Comparison of ENCODE assay signal across 24 cellular contexts in the genomic region with DNA sequence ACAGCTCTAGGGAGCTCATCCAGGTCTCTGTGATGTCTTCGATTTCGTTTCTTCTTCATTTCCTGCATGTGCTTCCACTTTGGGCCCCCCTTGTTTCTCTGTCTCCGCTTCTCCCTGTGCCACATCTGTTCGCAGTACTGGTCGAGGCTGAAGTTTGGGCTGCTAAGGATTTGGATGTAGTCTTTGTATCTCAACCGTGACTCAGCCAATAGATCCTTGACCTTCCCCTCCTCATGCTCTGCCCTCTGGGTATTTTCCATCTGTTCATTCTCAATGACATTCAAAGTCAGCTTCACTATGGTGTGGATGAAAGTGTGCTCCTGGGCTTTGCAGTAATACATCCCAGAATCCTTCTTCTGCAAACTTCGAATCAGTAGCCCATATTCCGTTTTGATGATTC.
"Had no signal": no experiment of that assay in that cellular context is flagged by ENCODE, and none has a peak within 500 bp of the region (broad histone marks: within the 10 kb centered on the region; RNA-seq: fewer than 3 reads in every experiment).

No MANE protein-coding gene starts in this region.

- H3K4me1 ChIP-seq: psoas muscle, right lobe of liver, upper lobe of right lung, vagina had no signal

- H3K36me3 ChIP-seq: esophagus muscularis mucosa, gastroesophageal sphincter, right lobe of liver, tibial nerve, upper lobe of right lung, vagina had no signal

- FAIRE-seq: endometrium had no signal

- H3K4me3 ChIP-seq: dorsolateral prefrontal cortex, esophagus muscularis mucosa, gastroesophageal sphincter, lung, psoas muscle, right lobe of liver, tibial nerve, upper lobe of right lung, vagina had no signal

- H3K27me3 ChIP-seq: dorsolateral prefrontal cortex, esophagus muscularis mucosa, gastroesophageal sphincter, right lobe of liver, tibial nerve, upper lobe of right lung, vagina had no signal

- H3K27me3 Mint-ChIP-seq: natural killer cell treated with Interleukin-12 subunit alpha and Interleukin-12 subunit beta and Interleukin-15 and Interleukin-18, amount 100 ng/mL, for 72 hours; stimulated activated memory B cell treated with anti-CD40 and anti-IgM and Interleukin-4, amounts not matched to agents 10 μg/mL and 1 μg/mL and 100 μg/mL, for 72 hours had no signal

- H3K27ac ChIP-seq: dorsolateral prefrontal cortex, epithelial cell of prostate, esophagus muscularis mucosa, gastroesophageal sphincter, psoas muscle, right lobe of liver, tibial nerve, upper lobe of right lung, vagina had no signal

- H3K9me3 ChIP-seq: esophagus muscularis mucosa, gastroesophageal sphincter, psoas muscle, right lobe of liver, tibial nerve, upper lobe of right lung, vagina had no signal

- H3K4me3 Mint-ChIP-seq: immature natural killer cell; natural killer cell treated with Interleukin-12 subunit alpha and Interleukin-12 subunit beta and Interleukin-15 and Interleukin-18, amount 100 ng/mL, for 72 hours; stimulated activated memory B cell treated with anti-CD40 and anti-IgM and Interleukin-4, amounts not matched to agents 10 μg/mL and 1 μg/mL and 100 μg/mL, for 72 hours; stimulated activated naive CD8-positive, alpha-beta T cell treated with anti-CD3 and anti-CD28 coated beads, Interleukin-15, Interleukin-2, amounts not matched to agents 100 ng/mL and 50 ng/mL, for 24 hours had no signal

- H3K36me3 Mint-ChIP-seq: natural killer cell treated with Interleukin-12 subunit alpha and Interleukin-12 subunit beta and Interleukin-15 and Interleukin-18, amount 100 ng/mL, for 72 hours; stimulated activated memory B cell treated with anti-CD40 and anti-IgM and Interleukin-4, amounts not matched to agents 10 μg/mL and 1 μg/mL and 100 μg/mL, for 72 hours had no signal

- H3K9me3 Mint-ChIP-seq: stimulated activated memory B cell treated with anti-CD40 and anti-IgM and Interleukin-4, amounts not matched to agents 10 μg/mL and 1 μg/mL and 100 μg/mL, for 72 hours; stimulated activated naive CD8-positive, alpha-beta T cell treated with anti-CD3 and anti-CD28 coated beads, Interleukin-15, Interleukin-2, amounts not matched to agents 100 ng/mL and 50 ng/mL, for 24 hours had no signal

- H3K4me1 Mint-ChIP-seq: immature natural killer cell; stimulated activated memory B cell treated with anti-CD40 and anti-IgM and Interleukin-4, amounts not matched to agents 10 μg/mL and 1 μg/mL and 100 μg/mL, for 72 hours had no signal

- DNase-seq: cortex of kidney; dorsolateral prefrontal cortex; effector memory CD4-positive, alpha-beta T cell; glutamatergic neuron; immature natural killer cell; left colon; left ventricle myocardium superior; mesenchymal stem cell; midbrain; psoas muscle; retina; right lobe of liver; stimulated activated CD4-positive, alpha-beta T cell treated with anti-CD3 and anti-CD28 coated beads, Interleukin-4, amount 100 ng/mL, for 1 hour; upper lobe of right lung had no signal

- H3K27ac Mint-ChIP-seq: immature natural killer cell; natural killer cell treated with Interleukin-12 subunit alpha and Interleukin-12 subunit beta and Interleukin-15 and Interleukin-18, amount 100 ng/mL, for 72 hours; stimulated activated memory B cell treated with anti-CD40 and anti-IgM and Interleukin-4, amounts not matched to agents 10 μg/mL and 1 μg/mL and 100 μg/mL, for 72 hours; stimulated activated naive CD8-positive, alpha-beta T cell treated with anti-CD3 and anti-CD28 coated beads, Interleukin-15, Interleukin-2, amounts not matched to agents 100 ng/mL and 50 ng/mL, for 24 hours had no signal
